Comparison of ENCODE assay signal across 8 cellular contexts in genomic region chr1:53325326-53326087, GRCh38. TPM values are rescaled to one million over a fixed set of nuclear protein-coding genes. Genes with fewer than 3 reads are reported as not detected.
DNase-seq lines count a peak whose midpoint lies in the region; ATAC-seq, FAIRE-seq and TF ChIP-seq lines count a peak whose summit lies in the region.

No MANE protein-coding gene starts in this region.

- peak overlapping the region; percentile 79; the same call in 1 of the 2 replicates for H3K18ac ChIP-seq in H1 (ENCODE audit: extremely low read depth, low read length)

- no peaks in the 10 kb centered on the region for H3K9me3 Mint-ChIP-seq in CD4-positive, alpha-beta T cell

- no peak for TF ChIP-seq RAD21 in H1 (IDR thresholded peaks at IDR 0.05 in 1 of 2, conservative IDR thresholded peaks at IDR 0.05 in 1 of 2; ENCODE audit: low read depth in 2 of 2, low read length in 2 of 2)
- no peak for TF ChIP-seq RAD21 in neural cell (conservative IDR thresholded peaks at IDR 0.05)

- H3K4me3 Mint-ChIP-seq in CD4-positive, alpha-beta T cell, result peak overlapping the region; percentile 83

- H3K4me2 ChIP-seq in OCI-LY1 (ENCODE audit: low read length) (peak overlapping the region; percentile 94), H1 (ENCODE audit: insufficient read depth in 1 of 2, low read depth in 2 of 2, low read length in 2 of 2) (peak overlapping the region; percentile 71 to 91), neural cell (ENCODE audit: low read length) (peak overlapping the region; percentile 87)

- H2BK12ac ChIP-seq in H1 (ENCODE audit: low read depth, low read length), result peak overlapping the region; percentile 13; the same call in 1 of the 2 replicates

- no peak overlapping the region for H2BK20ac ChIP-seq in H1 (ENCODE audit: low read length)

- peak overlapping the region; percentile 11 for H3K4ac ChIP-seq in H1 (replicated peaks; ENCODE audit: insufficient read length, low read depth, low read length)

- no peak overlapping the region for H3K56ac ChIP-seq in H1 (replicated peaks; ENCODE audit: insufficient read length, low read depth, low read length)

- H3K9ac ChIP-seq in OCI-LY1 (ENCODE audit: low read length), result peak overlapping the region; percentile 81
- H3K9ac ChIP-seq in H1 (replicated peaks in 1 of 4; ENCODE audit: extremely low read depth in 1 of 4, low read depth in 3 of 4, low read length in 3 of 4), result peak overlapping the region; percentile 6 to 47 (median 34); a peak in 6 of 7 replicates
- peak overlapping the region; percentile 99 for H3K9ac ChIP-seq in neural cell (ENCODE audit: low read length)

- no peak for FAIRE-seq in H1 (lab: Jason Lieb, UNC)

- POLR2A ChIA-PET in CD4-positive, alpha-beta T cell (lab: Charles Lee), result interaction anchor here (0.7 to 2.6 kb wide), 3 partner anchors 42 to 88 kb away, joined by 3 to 14 read pairs (median 3); no protein-coding TSS in a partner anchor
- POLR2A ChIA-PET in H1 (lab: Charles Lee; ENCODE audit: partially characterized antibody), result interaction anchor here (0.7 to 2.1 kb wide), 13 partner anchors 11 to 106 kb away, joined by 3 to 6 read pairs (median 4); partner anchors contain the start of gene MAGOH

- H3K23me2 ChIP-seq in H1 (ENCODE audit: low read depth, low read length), result peaks cover 16% of the 10 kb centered on the region

- H3K36me3 ChIP-seq in OCI-LY1 (ENCODE audit: insufficient read depth, low read length) (peaks cover 54% of the 10 kb centered on the region), H1 (ENCODE audit: control insufficient read depth in 2 of 4, insufficient read depth in 4 of 4, low read length in 3 of 4) (peaks cover 19 to 44% (median 20%) of the 10 kb centered on the region in 4 experiments), neural cell (ENCODE audit: insufficient read depth, low read length) (peaks cover 15% of the 10 kb centered on the region)

- no peak for DNase-seq in CD4-positive, alpha-beta T cell
- DNase-seq in H1 (ENCODE audit: low read depth in 1 of 2, low spot score in 2 of 2), result no peak
- DNase-seq in GDM1 (lab: John Stamatoyannopoulos, UW), result no peak
- no peak for DNase-seq in DMS153 treated with DMSO at 0.1 percent for 48 hours (lab: John Stamatoyannopoulos, UW; ENCODE audit: unreplicated experiment)
- no peak for DNase-seq in mesenteric fat pad (ENCODE audit: low spot score)

- TF ChIP-seq EP300 in H1 (IDR thresholded peaks at IDR 0.05; ENCODE audit: borderline replicate concordance in 1 of 2, low read depth in 2 of 2, low read length in 2 of 2) (no peak), neural cell (conservative IDR thresholded peaks at IDR 0.05; ENCODE audit: poor library complexity, severe bottlenecking) (no peak)

- peak overlapping the region; percentile 49 for H4K5ac ChIP-seq in H1 (ENCODE audit: insufficient read length, low read depth, low read length)

- H4K91ac ChIP-seq in H1 (replicated peaks; ENCODE audit: insufficient read length, low read length), result peak overlapping the region; percentile 80

- H2BK5ac ChIP-seq in H1 (ENCODE audit: low read depth, low read length), result peak overlapping the region; percentile 85

- ATAC-seq in CD4-positive, alpha-beta T cell (ENCODE audit: poor library complexity), result no peak
- no peak for ATAC-seq in GM18520 (IDR thresholded peaks at IDR 0.05; ENCODE audit: unreplicated experiment)

- peak overlapping the region; percentile 77 for H3K4me3 ChIP-seq in OCI-LY1 (ENCODE audit: low read depth, low read length, poor library complexity, severe bottlenecking)
- H3K4me3 ChIP-seq in H1 (ENCODE audit: extremely low read depth in 1 of 4, insufficient read depth in 2 of 4, low read depth in 3 of 4, low read length in 4 of 4), result peak overlapping the region; percentile 34 to 85 (median 40)
- H3K4me3 ChIP-seq in neural cell (ENCODE audit: low read length), result peak overlapping the region; percentile 89

- H3K27me3 Mint-ChIP-seq in CD4-positive, alpha-beta T cell, result no peaks in the 10 kb centered on the region

- H3K79me2 ChIP-seq in OCI-LY1 (ENCODE audit: insufficient read depth, low read length) (peaks cover 19% of the 10 kb centered on the region), H1 (ENCODE audit: control insufficient read depth in 1 of 2, insufficient read depth in 2 of 2, low read length in 2 of 2) (peaks cover 13 to 48% of the 10 kb centered on the region in 2 experiments), neural cell (replicated peaks; ENCODE audit: insufficient read depth, low read length) (peaks cover 48% of the 10 kb centered on the region)

- TF ChIP-seq POLR2A in H1 (IDR thresholded peaks at IDR 0.05; ENCODE audit: control extremely low read depth in 1 of 2, low read depth in 2 of 2, low read length in 2 of 2), result 0 out of 3 replicates have a peak, but pooled peaks of 1 of the 2 experiments have one; percentile 9

- H3K27me3 ChIP-seq in CD4-positive, alpha-beta T cell (ENCODE audit: control insufficient read depth, insufficient read depth, low read length), result no peaks in the 10 kb centered on the region
- H3K27me3 ChIP-seq in OCI-LY1 (ENCODE audit: insufficient read depth, low read length) (no peaks in the 10 kb centered on the region), H1 (replicated peaks in 1 of 4; ENCODE audit: control insufficient read depth in 3 of 4, extremely low read depth in 1 of 4, insufficient read depth in 3 of 4, low read length in 3 of 4) (no peaks in the 10 kb centered on the region), neural cell (ENCODE audit: insufficient read depth, low read depth, low read length) (no peaks in the 10 kb centered on the region)

- no peaks in the 10 kb centered on the region for H3K9me3 ChIP-seq in CD4-positive, alpha-beta T cell (ENCODE audit: control insufficient read depth, low read length)
- no peaks in the 10 kb centered on the region for H3K9me3 ChIP-seq in OCI-LY1 (ENCODE audit: low read length)
- no peaks in the 10 kb centered on the region for H3K9me3 ChIP-seq in H1 (ENCODE audit: insufficient read depth in 2 of 2, low read depth in 1 of 2, low read length in 1 of 2)
- no peaks in the 10 kb centered on the region for H3K9me3 ChIP-seq in neural cell (ENCODE audit: low read length)

- peaks cover 17% of the 10 kb centered on the region for H3K4me1 Mint-ChIP-seq in CD4-positive, alpha-beta T cell (ENCODE audit: low read depth)

- peak overlapping the region; percentile 79 for H3K27ac Mint-ChIP-seq in CD4-positive, alpha-beta T cell

- H3K14ac ChIP-seq in H1 (ENCODE audit: insufficient read length), result no peak overlapping the region

- no peaks in the 10 kb centered on the region for H3K9me2 ChIP-seq in OCI-LY1 (ENCODE audit: low read depth, low read length)
- no peaks in the 10 kb centered on the region for H3K9me2 ChIP-seq in neural cell (ENCODE audit: insufficient read depth, low read length)

- no peak for TF ChIP-seq CTCF in CD4-positive, alpha-beta T cell (IDR thresholded peaks at IDR 0.05)
- TF ChIP-seq CTCF in OCI-LY1 (IDR thresholded peaks at IDR 0.05; ENCODE audit: low read length), result no peak
- TF ChIP-seq CTCF in H1 (IDR thresholded peaks at IDR 0.05; ENCODE audit: control extremely low read depth in 1 of 3, insufficient read depth in 1 of 3, low read depth in 1 of 3, low read length in 3 of 3), result no peak
- TF ChIP-seq CTCF in neural cell (IDR thresholded peaks at IDR 0.05; ENCODE audit: poor library complexity, severe bottlenecking), result no peak

- H2AFZ ChIP-seq in OCI-LY1 (ENCODE audit: low read length) (no peak overlapping the region), H1 (ENCODE audit: low read length) (no peak overlapping the region), neural cell (ENCODE audit: low read depth, low read length) (no peak overlapping the region)

- H2BK120ac ChIP-seq in H1 (replicated peaks; ENCODE audit: low read depth, low read length), result no peak overlapping the region

- 0 out of 2 replicates have a peak overlapping the region, but pooled peaks have one; percentile 7 for H2AK5ac ChIP-seq in H1 (ENCODE audit: low read depth, low read length)

- WGBS in H1 (ENCODE audit: extremely low coverage in 1 of 2, insufficient coverage in 1 of 2, insufficient read length in 1 of 2, insufficient replicate concordance in 2 of 2, low coverage in 1 of 2, low lambda C conversion rate in 2 of 2, missing lambda C conversion rate in 1 of 2), 2 experiments, result 43% methylated on average over 26 of the region's 26 CpGs; no CpG with 5 or more reads in 1 of the 2 experiments

- no peak overlapping the region for H3K23ac ChIP-seq in H1 (ENCODE audit: insufficient read length)

- H3K4me1 ChIP-seq in OCI-LY1 (ENCODE audit: insufficient read depth, low read length, severe bottlenecking) (peaks cover 27% of the 10 kb centered on the region), H1 (replicated peaks in 1 of 4; ENCODE audit: control insufficient read depth in 3 of 4, insufficient read depth in 4 of 4, low read length in 3 of 4) (peaks cover 4 to 15% (median 9%) of the 10 kb centered on the region in 4 experiments)

- H4K8ac ChIP-seq in H1 (ENCODE audit: extremely low read depth, insufficient read depth, low read length), result peak overlapping the region; percentile 75; the same call in 1 of the 2 replicates

- no peak overlapping the region; the same call in 1 of the 2 replicates for H2BK15ac ChIP-seq in H1 (ENCODE audit: low read length)

- peaks cover 30% of the 10 kb centered on the region for H3K79me1 ChIP-seq in H1 (ENCODE audit: low read depth, low read length)

- CTCF ChIA-PET in CD4-positive, alpha-beta T cell (lab: Charles Lee), result interaction anchor here (0.9 kb wide), 1 partner anchor 68 kb away, joined by 4 read pairs; no protein-coding TSS in a partner anchor
- CTCF ChIA-PET in H1 (lab: Charles Lee; ENCODE audit: partially characterized antibody), result interaction anchor here (1.0 to 3.7 kb wide), 6 partner anchors 9 to 123 kb away, joined by 3 to 18 read pairs (median 4); no protein-coding TSS in a partner anchor

- H3F3A ChIP-seq in OCI-LY1 (ENCODE audit: insufficient read depth, low read length) (no peaks in the 10 kb centered on the region), neural cell (ENCODE audit: insufficient read depth, low read length, poor library complexity, severe bottlenecking) (no peaks in the 10 kb centered on the region)

- H3K36me3 Mint-ChIP-seq in CD4-positive, alpha-beta T cell (ENCODE audit: low read depth), result peaks cover 4% of the 10 kb centered on the region

- intact Hi-C loops in CD4-positive, alpha-beta T cell (cut with DNase I, micrococcal nuclease), result loop anchor here (1.0 to 10.0 kb wide), 4 partner anchors 43 to 1389 kb away; partner anchors contain the start of genes IFT25 (in 1 of the 2), LRRC42 (in 1 of the 2), MAGOH (in 1 of the 2) and TTC4 (in 1 of the 2)

- H3K27ac ChIP-seq in CD4-positive, alpha-beta T cell (ENCODE audit: low read depth, low read length), result no peak overlapping the region
- H3K27ac ChIP-seq in OCI-LY1 (ENCODE audit: low read depth, low read length, poor library complexity, severe bottlenecking), result peak overlapping the region; percentile 75
- peak overlapping the region; percentile 13; the same call in 1 of the 2 replicates for H3K27ac ChIP-seq in H1 (ENCODE audit: low read depth, low read length)
- H3K27ac ChIP-seq in neural cell (ENCODE audit: low read length), result no peak overlapping the region

- H4K20me1 ChIP-seq in OCI-LY1 (ENCODE audit: insufficient read depth, low read length), result no peaks in the 10 kb centered on the region
- peaks cover 15 to 28% of the 10 kb centered on the region in 2 experiments for H4K20me1 ChIP-seq in H1 (replicated peaks in 1 of 2; ENCODE audit: control insufficient read depth in 1 of 2, insufficient read depth in 2 of 2, low read length in 2 of 2)
- peaks cover 23% of the 10 kb centered on the region for H4K20me1 ChIP-seq in neural cell (ENCODE audit: insufficient read depth)

RNA-seq across cellular contexts. Expression of gene LRP8, which starts 2.4 kb away (rescaled TPM):
- 10 to 100 TPM in 1 of 2 experiments, 1 to 10 TPM in 1; 8.1 to 11.5 TPM for total RNA-seq in CD4-positive, alpha-beta T cell
- total RNA-seq in H1 (2021; fragmentation: NEBNext Ultra II Directional; extraction: Animal tissue kit (Norgen Biotek cat#: 25700)), result 66.4 and 68.1 TPM in 2 replicates
- polyA plus RNA-seq in H1 (2011; rRNA removed), result 63.2 and 74.6 TPM in 2 replicates
- 70.8 TPM for polyA plus RNA-seq in H1 (2011; cell fraction: cytosol; rRNA removed)
- polyA plus RNA-seq in H1 (2011; cell fraction: nucleus; rRNA removed), result 254 TPM
- 37.5 to 52.4 TPM (median 44.7 TPM) in 4 replicates for polyA plus RNA-seq in H1 (2012, experiment 1 of 2)
- polyA plus RNA-seq in H1 (2012, experiment 2 of 2), result 7.8 TPM
- 62.6 TPM for polyA plus RNA-seq in H1 (2013, experiment 1 of 2)
- 67.6 TPM for polyA plus RNA-seq in H1 (2013, experiment 2 of 2)
- polyA minus RNA-seq in H1 (2011; rRNA and poly(A)+ RNA removed), result 214 and 223 TPM in 2 replicates
- polyA minus RNA-seq in H1 (2011; cell fraction: cytosol; rRNA and poly(A)+ RNA removed), result 69.7 TPM
- 139 TPM for polyA minus RNA-seq in H1 (2011; cell fraction: nucleus; rRNA and poly(A)+ RNA removed)
- polyA plus RNA-seq in neural cell, result 65.8 TPM in 2 replicates
- 97.9 and 112 TPM in 2 replicates for polyA minus RNA-seq in neural cell
- 9.9 TPM for total RNA-seq in mesenteric fat pad

Comparison
In these comparisons a context has a peak if more than half of its experiments do, and no peak if none do; other contexts are left out.
1. H3K27ac ChIP-seq: peak in OCI-LY1 (single experiment) and H1 (single experiment); none in CD4-positive, alpha-beta T cell (single experiment) and neural cell (single experiment).
2. H3K9ac ChIP-seq: peak in every context shown above with its lines; median percentile 99 in neural cell; 81 in OCI-LY1; 34 in H1.
3. Peak in every context shown above with its lines, with median percentiles within 50 percentile points of each other: H3K4me2 ChIP-seq and H3K4me3 ChIP-seq.